In genomic region chr1:87820667-87821066, GRCh38 we compare ENCODE assay signal across 17 cellular contexts.
"Had no signal": no experiment of that assay in that cellular context is flagged by ENCODE, and none has a peak within 500 bp of the region (broad histone marks: within the 10 kb centered on the region; RNA-seq: fewer than 3 reads in every experiment).

No MANE protein-coding gene starts in this region.

- H3K27me3 ChIP-seq: left lung, suprapubic skin, upper lobe of left lung had no signal

- H3K27me3 Mint-ChIP-seq: stimulated activated naive CD8-positive, alpha-beta T cell treated with anti-CD3 and anti-CD28 coated beads, Interleukin-15, Interleukin-2, amounts not matched to agents 100 ng/mL and 50 ng/mL, for 24 hours had no signal

- H3K27ac Mint-ChIP-seq: activated T-helper 17 cell treated with anti-CD3 and anti-CD28 coated beads, Interleukin-2, amount 50 U/mL, for 72 hours; stimulated activated naive CD8-positive, alpha-beta T cell treated with anti-CD3 and anti-CD28 coated beads, Interleukin-15, Interleukin-2, amounts not matched to agents 100 ng/mL and 50 ng/mL, for 24 hours had no signal

- H3K4me3 ChIP-seq: left lung, mucosa of descending colon, prostate gland, suprapubic skin, upper lobe of left lung had no signal

- H3K9me3 Mint-ChIP-seq: activated T-helper 17 cell treated with anti-CD3 and anti-CD28 coated beads, Interleukin-2, amount 50 U/mL, for 72 hours; naive thymus-derived CD4-positive, alpha-beta T cell; stimulated activated naive CD8-positive, alpha-beta T cell treated with anti-CD3 and anti-CD28 coated beads, Interleukin-15, Interleukin-2, amounts not matched to agents 100 ng/mL and 50 ng/mL, for 24 hours had no signal

- H3K9me3 ChIP-seq: left lung, mucosa of descending colon, prostate gland, suprapubic skin, upper lobe of left lung had no signal

- H3K36me3 Mint-ChIP-seq: naive thymus-derived CD4-positive, alpha-beta T cell had no signal

- DNase-seq: activated CD4-positive, alpha-beta T cell treated with anti-CD3 and anti-CD28 coated beads, Interleukin-2, amount 50 U/mL, for 4 hours; activated naive CD4-positive, alpha-beta T cell treated with Interleukin-2 at 50 U/mL for 16 hours; anterior cingulate cortex; hypothalamus; kidney; left lung; mammary epithelial cell; mucosa of descending colon; naive thymus-derived CD4-positive, alpha-beta T cell; occipital lobe; small intestine; upper lobe of left lung had no signal

- H3K4me1 Mint-ChIP-seq: activated T-helper 17 cell treated with anti-CD3 and anti-CD28 coated beads, Interleukin-2, amount 50 U/mL, for 72 hours; naive thymus-derived CD4-positive, alpha-beta T cell had no signal

- ATAC-seq: activated T-helper 17 cell treated with anti-CD3 and anti-CD28 coated beads, Interleukin-2, amount 50 U/mL, for 72 hours; esophagus mucosa; left lung; mucosa of descending colon; naive thymus-derived CD4-positive, alpha-beta T cell had no signal

- H3K36me3 ChIP-seq: left lung, prostate gland, suprapubic skin, upper lobe of left lung had no signal

- H3K4me1 ChIP-seq: left lung, prostate gland, suprapubic skin, upper lobe of left lung had no signal

- H3K27ac ChIP-seq: left lung, prostate gland, suprapubic skin, upper lobe of left lung had no signal

- H3K4me3 Mint-ChIP-seq: activated T-helper 17 cell treated with anti-CD3 and anti-CD28 coated beads, Interleukin-2, amount 50 U/mL, for 72 hours; naive thymus-derived CD4-positive, alpha-beta T cell; stimulated activated naive CD8-positive, alpha-beta T cell treated with anti-CD3 and anti-CD28 coated beads, Interleukin-15, Interleukin-2, amounts not matched to agents 100 ng/mL and 50 ng/mL, for 24 hours had no signal
